Comparison of ENCODE assay signal across 24 cellular contexts in the genomic region with DNA sequence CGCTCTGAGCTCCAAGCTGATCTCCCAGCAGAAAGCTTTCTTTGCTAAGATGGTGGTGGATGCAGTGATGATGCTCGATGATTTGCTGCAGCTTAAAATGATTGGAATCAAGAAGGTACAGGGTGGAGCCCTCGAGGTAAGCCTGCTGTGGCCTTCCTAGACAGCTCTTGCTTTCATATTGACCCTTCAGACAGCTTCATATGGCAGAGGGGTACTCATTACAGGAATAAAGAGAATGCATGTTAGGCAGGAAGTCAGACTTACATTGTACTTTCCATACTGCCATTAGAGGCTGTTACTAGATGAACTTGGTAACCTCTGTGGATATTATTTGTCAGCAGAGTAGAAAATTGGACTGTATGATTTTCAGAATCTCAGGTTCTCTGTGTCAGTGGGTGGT. TPM values are rescaled to one million over a fixed set of nuclear protein-coding genes. Genes with fewer than 3 reads are reported as not detected.
DNase-seq lines count a peak whose midpoint lies in the region; ATAC-seq, FAIRE-seq and TF ChIP-seq lines count a peak whose summit lies in the region.
"Had no signal": no experiment of that assay in that cellular context is flagged by ENCODE, and none has a peak within 500 bp of the region (broad histone marks: within the 10 kb centered on the region; RNA-seq: fewer than 3 reads in every experiment).

No MANE protein-coding gene starts in this region.

- TF ChIP-seq CTCF in HepG2 (CRISPR knock-in tag; IDR thresholded peaks at IDR 0.05): no peak

- H3K4me3 ChIP-seq in HUES6 (ENCODE audit: low read depth, low read length) (no peak overlapping the region), HepG2 (replicated peaks in 1 of 3; ENCODE audit: insufficient read depth in 1 of 3, low read depth in 2 of 3, low read length in 3 of 3) (no peak overlapping the region)
- H3K4me3 ChIP-seq: dorsolateral prefrontal cortex, esophagus squamous epithelium, heart left ventricle, right atrium auricular region, tibial artery had no signal

- TF ChIP-seq RAD21 in HepG2 (CRISPR knock-in tag; IDR thresholded peaks at IDR 0.05): no peak

- no peak for TF ChIP-seq POLR2A in HepG2 (IDR thresholded peaks at IDR 0.05; ENCODE audit: insufficient read depth in 1 of 2, low read depth in 2 of 2, low read length in 2 of 2)

- CTCF ChIA-PET in activated naive CD4-positive, alpha-beta T cell treated with anti-CD3 and anti-CD28 coated beads for 36 hours (lab: Charles Lee): interaction anchor here (1.3 to 1.9 kb wide), 5 partner anchors 10 to 46 kb away, joined by 3 to 10 read pairs (median 5); no protein-coding TSS in a partner anchor
- CTCF ChIA-PET in activated CD8-positive, alpha-beta T cell treated with anti-CD3 and anti-CD28 coated beads, Interleukin-2, amount 10 ng/mL, durations not matched to agents 7 days and 5 days (lab: Charles Lee): interaction anchor here (0.7 to 2.6 kb wide), 6 partner anchors 10 to 67 kb away, joined by 3 to 10 read pairs (median 4); a partner anchor contains a TSS
- CTCF ChIA-PET in HepG2 (lab: Yijun Ruan, JAX; ENCODE audit: low intra/inter-chr PET ratio, low total read pairs): no interaction called here

- no peak overlapping the region for H3K4me2 ChIP-seq in HepG2 (ENCODE audit: low read depth, low read length)

- H3K79me2 ChIP-seq in HepG2 (ENCODE audit: insufficient read depth, low read length): peaks cover 24% of the 10 kb centered on the region

- H3K9ac ChIP-seq in HUES6 (ENCODE audit: low read length) (peak overlapping the region; percentile 52), HepG2 (ENCODE audit: insufficient read depth, low read depth, low read length) (no peak overlapping the region)

- H3K9me3 Mint-ChIP-seq in activated naive CD4-positive, alpha-beta T cell treated with anti-CD3 and anti-CD28 coated beads for 36 hours: no peaks in the 10 kb centered on the region
- H3K9me3 Mint-ChIP-seq in activated CD8-positive, alpha-beta T cell treated with anti-CD3 and anti-CD28 coated beads, Interleukin-2, amount 10 ng/mL, durations not matched to agents 7 days and 5 days (ENCODE audit: insufficient read depth): no peaks in the 10 kb centered on the region
- H3K9me3 Mint-ChIP-seq: activated naive CD8-positive, alpha-beta T cell treated with anti-CD3 and anti-CD28 coated beads, Interleukin-2, amount 10 ng/mL, durations not matched to agents 7 days and 5 days; CD8-positive, alpha-beta memory T cell had no signal

- H3K36me3 ChIP-seq in HUES6 (ENCODE audit: control insufficient read depth, insufficient read depth, low read length) (peaks cover 95% of the 10 kb centered on the region), HepG2 (replicated peaks in 1 of 2; ENCODE audit: control insufficient read depth in 1 of 2, insufficient read depth in 2 of 2, low read length in 2 of 2) (peaks cover 60 to 97% of the 10 kb centered on the region in 2 experiments)

- peaks cover 7% of the 10 kb centered on the region; the same call in 1 of the 2 replicates for H4K20me1 ChIP-seq in HepG2 (ENCODE audit: insufficient read depth, low read length)

- no peaks in the 10 kb centered on the region for H3K27me3 Mint-ChIP-seq in activated naive CD4-positive, alpha-beta T cell treated with anti-CD3 and anti-CD28 coated beads for 36 hours (ENCODE audit: low read depth)
- H3K27me3 Mint-ChIP-seq in activated CD8-positive, alpha-beta T cell treated with anti-CD3 and anti-CD28 coated beads, Interleukin-2, amount 10 ng/mL, durations not matched to agents 7 days and 5 days (ENCODE audit: low read depth): no peaks in the 10 kb centered on the region
- H3K27me3 Mint-ChIP-seq: activated naive CD8-positive, alpha-beta T cell treated with anti-CD3 and anti-CD28 coated beads, Interleukin-2, amount 10 ng/mL, durations not matched to agents 7 days and 5 days; CD8-positive, alpha-beta memory T cell had no signal

- in situ Hi-C loops in HepG2 (cut with HindIII; ENCODE audit: extremely low pct_ligation_motif_present, low pct_unique_long_range_greater_than_20kb): no loop called here

- POLR2A ChIA-PET in activated CD8-positive, alpha-beta T cell treated with anti-CD3 and anti-CD28 coated beads, Interleukin-2, amount 10 ng/mL, durations not matched to agents 7 days and 5 days (lab: Charles Lee): interaction anchor here (0.6 to 1.6 kb wide), 2 partner anchors 10 to 151 kb away, joined by 3 to 11 read pairs; a partner anchor contains a TSS
- POLR2A ChIA-PET in HepG2 (lab: Yijun Ruan, JAX): interaction anchor here (1.0 to 3.8 kb wide), 3 partner anchors 9 to 31 kb away, joined by 3 to 22 read pairs (median 5); a partner anchor contains a TSS

- WGBS in HepG2 (ENCODE audit: low lambda C conversion rate): 92% methylated on average over 3 of the region's 3 CpGs

- no peak for FAIRE-seq in HepG2 (lab: Jason Lieb, UNC)
- FAIRE-seq: GM18507 had no signal

- H3K9me3 ChIP-seq in HUES6 (ENCODE audit: control insufficient read depth, insufficient read depth, low read depth, low read length) (no peaks in the 10 kb centered on the region), HepG2 (ENCODE audit: low read length) (no peaks in the 10 kb centered on the region)
- H3K9me3 ChIP-seq: esophagus squamous epithelium, heart left ventricle, right atrium auricular region, tibial artery had no signal

- peaks cover 48% of the 10 kb centered on the region for H3K36me3 Mint-ChIP-seq in activated naive CD4-positive, alpha-beta T cell treated with anti-CD3 and anti-CD28 coated beads for 36 hours (ENCODE audit: low read depth)
- H3K36me3 Mint-ChIP-seq in activated CD8-positive, alpha-beta T cell treated with anti-CD3 and anti-CD28 coated beads, Interleukin-2, amount 10 ng/mL, durations not matched to agents 7 days and 5 days (ENCODE audit: low read depth): peaks cover 70% of the 10 kb centered on the region

- H3K27me3 ChIP-seq in HUES6 (ENCODE audit: control insufficient read depth, insufficient read depth, low read length) (no peaks in the 10 kb centered on the region), HepG2 (ENCODE audit: control insufficient read depth in 1 of 2, insufficient read depth in 2 of 2, low read length in 2 of 2) (no peaks in the 10 kb centered on the region)
- H3K27me3 ChIP-seq: dorsolateral prefrontal cortex, esophagus squamous epithelium, foreskin keratinocyte, heart left ventricle, right atrium auricular region, tibial artery had no signal

- peak; percentile 39 for ATAC-seq in activated CD8-positive, alpha-beta T cell treated with anti-CD3 and anti-CD28 coated beads, Interleukin-2, amount 10 ng/mL, durations not matched to agents 7 days and 5 days
- ATAC-seq in HepG2: no peak

- no peak overlapping the region for H2AFZ ChIP-seq in HepG2 (ENCODE audit: low read length)

- no peaks in the 10 kb centered on the region for H3K4me1 ChIP-seq in HUES6 (ENCODE audit: control insufficient read depth, insufficient read depth, low read length)
- peaks cover 28% of the 10 kb centered on the region for H3K4me1 ChIP-seq in HepG2 (ENCODE audit: insufficient read depth, low read length)

- H3K4me3 Mint-ChIP-seq in activated naive CD4-positive, alpha-beta T cell treated with anti-CD3 and anti-CD28 coated beads for 36 hours: no peak overlapping the region
- no peak overlapping the region for H3K4me3 Mint-ChIP-seq in activated CD8-positive, alpha-beta T cell treated with anti-CD3 and anti-CD28 coated beads, Interleukin-2, amount 10 ng/mL, durations not matched to agents 7 days and 5 days
- H3K4me3 Mint-ChIP-seq: activated naive CD8-positive, alpha-beta T cell treated with anti-CD3 and anti-CD28 coated beads, Interleukin-2, amount 10 ng/mL, durations not matched to agents 7 days and 5 days; CD8-positive, alpha-beta memory T cell had no signal

- BruUV-seq in HepG2 (replicated peaks; lab: Mats Ljungman, UMichigan): no TSS peak

- H3K27ac ChIP-seq in HUES6 (ENCODE audit: low read depth, low read length): no peak overlapping the region
- no peak overlapping the region for H3K27ac ChIP-seq in substantia nigra (ENCODE audit: low read depth, low read length, poor library complexity, severe bottlenecking)
- H3K27ac ChIP-seq in HepG2 (ENCODE audit: extremely low read length, insufficient read depth, low read length): no peak overlapping the region
- H3K27ac ChIP-seq: esophagus squamous epithelium, foreskin keratinocyte, heart left ventricle, HL-60, right atrium auricular region, tibial artery had no signal

- no peak for DNase-seq in activated naive CD4-positive, alpha-beta T cell treated with anti-CD3 and anti-CD28 coated beads for 36 hours
- no peak for DNase-seq in activated naive CD4-positive, alpha-beta T cell (lab: John Stamatoyannopoulos, UW)
- DNase-seq in activated CD8-positive, alpha-beta T cell treated with anti-CD3 and anti-CD28 coated beads, Interleukin-2, amount 10 ng/mL, durations not matched to agents 7 days and 5 days: no peak
- DNase-seq in posterior vena cava (ENCODE audit: low spot score): peak; percentile 14
- no peak for DNase-seq in substantia nigra (lab: John Stamatoyannopoulos, UW)
- DNase-seq in occipital lobe (lab: John Stamatoyannopoulos, UW): no peak
- no peak for DNase-seq in HepG2 (ENCODE audit: low spot score)
- DNase-seq: activated CD4-positive, CD25-positive, alpha-beta regulatory T cell treated with anti-CD3 and anti-CD28 coated beads, Interleukin-2, amount 50 U/mL, for 72 hours; activated naive CD8-positive, alpha-beta T cell treated with anti-CD3 and anti-CD28 coated beads, Interleukin-2, amount 10 ng/mL, durations not matched to agents 7 days and 5 days; CD8-positive, alpha-beta memory T cell; esophagus squamous epithelium; left ventricle myocardium superior; NK-92 treated with Interleukin-12 subunit alpha and Interleukin-12 subunit beta, amount 100 ng/mL, for 24 hours; stimulated activated CD4-positive, alpha-beta T cell treated with anti-CD3 and anti-CD28 coated beads, Interleukin-1b, Interleukin-23, amount 100 ng/mL, for 48 hours; tibial artery had no signal

- intact Hi-C loops in activated naive CD4-positive, alpha-beta T cell treated with anti-CD3 and anti-CD28 coated beads for 36 hours (cut with micrococcal nuclease): no loop called here
- intact Hi-C loops in posterior vena cava (cut with DNase I): no loop called here
- intact Hi-C loops in HepG2 (cut with micrococcal nuclease; ENCODE audit: unreplicated experiment): no loop called here

- H3K27ac Mint-ChIP-seq in activated naive CD4-positive, alpha-beta T cell treated with anti-CD3 and anti-CD28 coated beads for 36 hours: peak overlapping the region; percentile 71
- H3K27ac Mint-ChIP-seq in activated CD8-positive, alpha-beta T cell treated with anti-CD3 and anti-CD28 coated beads, Interleukin-2, amount 10 ng/mL, durations not matched to agents 7 days and 5 days: peak overlapping the region; percentile 46
- H3K27ac Mint-ChIP-seq: activated naive CD8-positive, alpha-beta T cell treated with anti-CD3 and anti-CD28 coated beads, Interleukin-2, amount 10 ng/mL, durations not matched to agents 7 days and 5 days had no signal

- TF ChIP-seq EP300 in HepG2 (IDR thresholded peaks at IDR 0.05; ENCODE audit: low read depth in 2 of 2, low read length in 2 of 2): no peak
- TF ChIP-seq EP300 in HepG2 (CRISPR knock-in tag; IDR thresholded peaks at IDR 0.05; ENCODE audit: borderline replicate concordance): no peak

- peaks cover 26% of the 10 kb centered on the region for H3K4me1 Mint-ChIP-seq in activated naive CD4-positive, alpha-beta T cell treated with anti-CD3 and anti-CD28 coated beads for 36 hours (ENCODE audit: low read depth)
- H3K4me1 Mint-ChIP-seq in activated CD8-positive, alpha-beta T cell treated with anti-CD3 and anti-CD28 coated beads, Interleukin-2, amount 10 ng/mL, durations not matched to agents 7 days and 5 days (ENCODE audit: low read depth): peaks cover 10% of the 10 kb centered on the region

RNA-seq across cellular contexts. Expression of a gene that starts 10.5 kb away (rescaled TPM):
- total RNA-seq in activated naive CD4-positive, alpha-beta T cell treated with anti-CD3 and anti-CD28 coated beads for 36 hours: 100 to 1,000 TPM; 654 to 705 TPM
- total RNA-seq in activated CD8-positive, alpha-beta T cell treated with anti-CD3 and anti-CD28 coated beads, Interleukin-2, amount 10 ng/mL, durations not matched to agents 7 days and 5 days: 100 to 1,000 TPM; 347 to 362 TPM
- 100 to 1,000 TPM; 190 to 234 TPM for total RNA-seq in posterior vena cava
- total RNA-seq in occipital lobe: 164 TPM
- total RNA-seq in HepG2 (2016; rRNA removed; fragmentation: Illumina TruSeq; extraction: Trizol): 517 and 689 TPM in 2 replicates
- 83.8 and 91.7 TPM in 2 replicates for total RNA-seq in HepG2 (2016; cell fraction: cytosol; rRNA removed; fragmentation: Illumina TruSeq; extraction: Trizol; ENCODE audit: low read depth)
- 525 and 715 TPM in 2 replicates for total RNA-seq in HepG2 (2016; cell fraction: insoluble cytoplasmic fraction; rRNA removed; fragmentation: Illumina TruSeq; extraction: Trizol)
- total RNA-seq in HepG2 (2016; cell fraction: membrane; rRNA removed; fragmentation: Illumina TruSeq; extraction: Trizol): 114 and 115 TPM in 2 replicates
- 196 and 212 TPM in 2 replicates for total RNA-seq in HepG2 (2016; cell fraction: nucleus; rRNA removed; fragmentation: Illumina TruSeq; extraction: Trizol)
- 326 and 347 TPM in 2 replicates for polyA plus RNA-seq in HepG2 (2011; rRNA removed)
- 421 and 439 TPM in 2 replicates for polyA plus RNA-seq in HepG2 (2011; cell fraction: cytosol; rRNA removed)
- 113 and 132 TPM in 2 replicates for polyA plus RNA-seq in HepG2 (2011; cell fraction: nucleus; rRNA removed)
- polyA plus RNA-seq in HepG2 (2012): 497 and 591 TPM in 2 replicates
- polyA plus RNA-seq in HepG2 (2016; cell fraction: cytosol; fragmentation: Illumina TruSeq; extraction: Trizol; ENCODE audit: low read depth): 60.5 and 62.9 TPM in 2 replicates
- polyA plus RNA-seq in HepG2 (2016; cell fraction: insoluble cytoplasmic fraction; fragmentation: Illumina TruSeq; extraction: Trizol; ENCODE audit: low read depth): 605 and 611 TPM in 2 replicates
- 71.6 and 78.2 TPM in 2 replicates for polyA plus RNA-seq in HepG2 (2016; cell fraction: membrane; fragmentation: Illumina TruSeq; extraction: Trizol; ENCODE audit: low read depth)
- polyA plus RNA-seq in HepG2 (2016; cell fraction: nucleus; fragmentation: Illumina TruSeq; extraction: Trizol; ENCODE audit: insufficient read depth, low read depth): 207 and 227 TPM in 2 replicates
- polyA minus RNA-seq in HepG2 (2011; rRNA and poly(A)+ RNA removed; ENCODE audit: low replicate concordance): 594 and 852 TPM in 2 replicates
- polyA minus RNA-seq in HepG2 (2011; cell fraction: cytosol; rRNA and poly(A)+ RNA removed): 197 and 217 TPM in 2 replicates
- polyA minus RNA-seq in HepG2 (2011; cell fraction: nucleus; rRNA and poly(A)+ RNA removed): 138 and 184 TPM in 2 replicates

RNA-seq across cellular contexts. Expression of a gene that starts 11.5 kb away (rescaled TPM):
- total RNA-seq in activated naive CD4-positive, alpha-beta T cell treated with anti-CD3 and anti-CD28 coated beads for 36 hours: 10 to 100 TPM; 10.1 to 10.2 TPM
- 10 to 100 TPM; 19.0 to 19.1 TPM for total RNA-seq in activated CD8-positive, alpha-beta T cell treated with anti-CD3 and anti-CD28 coated beads, Interleukin-2, amount 10 ng/mL, durations not matched to agents 7 days and 5 days
- total RNA-seq in posterior vena cava (10 to 100 TPM; 16.8 to 23.5 TPM), occipital lobe (5.9 TPM), HepG2 (2016; rRNA removed; fragmentation: Illumina TruSeq; extraction: Trizol) (30.0 and 37.2 TPM in 2 replicates)
- 141 and 145 TPM in 2 replicates for total RNA-seq in HepG2 (2016; cell fraction: cytosol; rRNA removed; fragmentation: Illumina TruSeq; extraction: Trizol; ENCODE audit: low read depth)
- 25.4 and 37.6 TPM in 2 replicates for total RNA-seq in HepG2 (2016; cell fraction: insoluble cytoplasmic fraction; rRNA removed; fragmentation: Illumina TruSeq; extraction: Trizol)
- total RNA-seq in HepG2 (2016; cell fraction: membrane; rRNA removed; fragmentation: Illumina TruSeq; extraction: Trizol): 112 and 121 TPM in 2 replicates
- 16.8 TPM in 2 replicates for total RNA-seq in HepG2 (2016; cell fraction: nucleus; rRNA removed; fragmentation: Illumina TruSeq; extraction: Trizol)
- 11.6 and 12.1 TPM in 2 replicates for polyA plus RNA-seq in HepG2 (2011; rRNA removed)
- polyA plus RNA-seq in HepG2 (2011; cell fraction: cytosol; rRNA removed): 10.0 and 15.9 TPM in 2 replicates
- 4.1 and 7.0 TPM in 2 replicates for polyA plus RNA-seq in HepG2 (2011; cell fraction: nucleus; rRNA removed)
- polyA plus RNA-seq in HepG2 (2012): 5.7 and 8.8 TPM in 2 replicates
- polyA plus RNA-seq in HepG2 (2016; cell fraction: cytosol; fragmentation: Illumina TruSeq; extraction: Trizol; ENCODE audit: low read depth): 152 and 157 TPM in 2 replicates
- polyA plus RNA-seq in HepG2 (2016; cell fraction: insoluble cytoplasmic fraction; fragmentation: Illumina TruSeq; extraction: Trizol; ENCODE audit: low read depth): 23.1 and 23.9 TPM in 2 replicates
- polyA plus RNA-seq in HepG2 (2016; cell fraction: membrane; fragmentation: Illumina TruSeq; extraction: Trizol; ENCODE audit: low read depth): 103 and 106 TPM in 2 replicates
- 23.7 and 26.7 TPM in 2 replicates for polyA plus RNA-seq in HepG2 (2016; cell fraction: nucleus; fragmentation: Illumina TruSeq; extraction: Trizol; ENCODE audit: insufficient read depth, low read depth)
- polyA minus RNA-seq in HepG2 (2011; rRNA and poly(A)+ RNA removed; ENCODE audit: low replicate concordance): 19.5 and 55.8 TPM in 2 replicates
- polyA minus RNA-seq in HepG2 (2011; cell fraction: cytosol; rRNA and poly(A)+ RNA removed): 2.7 and 5.5 TPM in 2 replicates
- polyA minus RNA-seq in HepG2 (2011; cell fraction: nucleus; rRNA and poly(A)+ RNA removed): 2.2 and 3.3 TPM in 2 replicates

RNA-seq across cellular contexts. Expression of a gene that starts 30.5 kb away (rescaled TPM):
- 10 to 100 TPM; 37.4 to 39.0 TPM for total RNA-seq in activated naive CD4-positive, alpha-beta T cell treated with anti-CD3 and anti-CD28 coated beads for 36 hours
- total RNA-seq in activated CD8-positive, alpha-beta T cell treated with anti-CD3 and anti-CD28 coated beads, Interleukin-2, amount 10 ng/mL, durations not matched to agents 7 days and 5 days: 10 to 100 TPM; 16.6 to 21.3 TPM
- 10 to 100 TPM; 17.1 to 20.8 TPM for total RNA-seq in posterior vena cava
- 20.0 TPM for total RNA-seq in occipital lobe
- total RNA-seq in HepG2 (2016; rRNA removed; fragmentation: Illumina TruSeq; extraction: Trizol): 70.4 and 70.6 TPM in 2 replicates
- total RNA-seq in HepG2 (2016; cell fraction: cytosol; rRNA removed; fragmentation: Illumina TruSeq; extraction: Trizol; ENCODE audit: low read depth): 9.8 and 10.0 TPM in 2 replicates
- 60.2 and 71.8 TPM in 2 replicates for total RNA-seq in HepG2 (2016; cell fraction: insoluble cytoplasmic fraction; rRNA removed; fragmentation: Illumina TruSeq; extraction: Trizol)
- 27.7 and 31.2 TPM in 2 replicates for total RNA-seq in HepG2 (2016; cell fraction: membrane; rRNA removed; fragmentation: Illumina TruSeq; extraction: Trizol)
- 60.7 and 66.5 TPM in 2 replicates for total RNA-seq in HepG2 (2016; cell fraction: nucleus; rRNA removed; fragmentation: Illumina TruSeq; extraction: Trizol)
- 55.8 and 62.2 TPM in 2 replicates for polyA plus RNA-seq in HepG2 (2011; rRNA removed)
- 42.9 and 47.4 TPM in 2 replicates for polyA plus RNA-seq in HepG2 (2011; cell fraction: cytosol; rRNA removed)
- 96.0 and 102 TPM in 2 replicates for polyA plus RNA-seq in HepG2 (2011; cell fraction: nucleus; rRNA removed)
- 48.5 and 51.9 TPM in 2 replicates for polyA plus RNA-seq in HepG2 (2012)
- 8.0 TPM in 2 replicates for polyA plus RNA-seq in HepG2 (2016; cell fraction: cytosol; fragmentation: Illumina TruSeq; extraction: Trizol; ENCODE audit: low read depth)
- 52.6 and 65.1 TPM in 2 replicates for polyA plus RNA-seq in HepG2 (2016; cell fraction: insoluble cytoplasmic fraction; fragmentation: Illumina TruSeq; extraction: Trizol; ENCODE audit: low read depth)
- 20.7 and 22.3 TPM in 2 replicates for polyA plus RNA-seq in HepG2 (2016; cell fraction: membrane; fragmentation: Illumina TruSeq; extraction: Trizol; ENCODE audit: low read depth)
- polyA plus RNA-seq in HepG2 (2016; cell fraction: nucleus; fragmentation: Illumina TruSeq; extraction: Trizol; ENCODE audit: insufficient read depth, low read depth): 82.3 and 84.7 TPM in 2 replicates
- 57.7 and 119 TPM in 2 replicates for polyA minus RNA-seq in HepG2 (2011; rRNA and poly(A)+ RNA removed; ENCODE audit: low replicate concordance)
- 18.6 and 21.6 TPM in 2 replicates for polyA minus RNA-seq in HepG2 (2011; cell fraction: cytosol; rRNA and poly(A)+ RNA removed)
- 78.0 and 87.9 TPM in 2 replicates for polyA minus RNA-seq in HepG2 (2011; cell fraction: nucleus; rRNA and poly(A)+ RNA removed)

RNA-seq across cellular contexts. Expression of a gene that starts 39.7 kb away (rescaled TPM):
- total RNA-seq in activated naive CD4-positive, alpha-beta T cell treated with anti-CD3 and anti-CD28 coated beads for 36 hours: 10 to 100 TPM; 11.0 to 11.8 TPM
- total RNA-seq in activated CD8-positive, alpha-beta T cell treated with anti-CD3 and anti-CD28 coated beads, Interleukin-2, amount 10 ng/mL, durations not matched to agents 7 days and 5 days: 10 to 100 TPM; 32.0 to 32.3 TPM
- total RNA-seq in posterior vena cava (1 to 10 TPM; 1.4 to 1.8 TPM), occipital lobe (27.0 TPM), HepG2 (2016; rRNA removed; fragmentation: Illumina TruSeq; extraction: Trizol) (3.0 and 4.2 TPM in 2 replicates)
- 1.2 TPM in 2 replicates for total RNA-seq in HepG2 (2016; cell fraction: cytosol; rRNA removed; fragmentation: Illumina TruSeq; extraction: Trizol; ENCODE audit: low read depth)
- total RNA-seq in HepG2 (2016; cell fraction: insoluble cytoplasmic fraction; rRNA removed; fragmentation: Illumina TruSeq; extraction: Trizol): 2.7 and 3.8 TPM in 2 replicates
- total RNA-seq in HepG2 (2016; cell fraction: membrane; rRNA removed; fragmentation: Illumina TruSeq; extraction: Trizol): 2.4 and 2.5 TPM in 2 replicates
- 6.0 and 6.4 TPM in 2 replicates for total RNA-seq in HepG2 (2016; cell fraction: nucleus; rRNA removed; fragmentation: Illumina TruSeq; extraction: Trizol)
- polyA plus RNA-seq in HepG2 (2011; rRNA removed): 10.3 and 11.1 TPM in 2 replicates
- 5.7 and 7.4 TPM in 2 replicates for polyA plus RNA-seq in HepG2 (2011; cell fraction: cytosol; rRNA removed)
- 32.6 and 44.1 TPM in 2 replicates for polyA plus RNA-seq in HepG2 (2011; cell fraction: nucleus; rRNA removed)
- polyA plus RNA-seq in HepG2 (2012): 8.1 and 9.8 TPM in 2 replicates
- 1.0 and 1.1 TPM in 2 replicates for polyA plus RNA-seq in HepG2 (2016; cell fraction: cytosol; fragmentation: Illumina TruSeq; extraction: Trizol; ENCODE audit: low read depth)
- polyA plus RNA-seq in HepG2 (2016; cell fraction: insoluble cytoplasmic fraction; fragmentation: Illumina TruSeq; extraction: Trizol; ENCODE audit: low read depth): 3.1 and 4.1 TPM in 2 replicates
- 1.6 and 2.0 TPM in 2 replicates for polyA plus RNA-seq in HepG2 (2016; cell fraction: membrane; fragmentation: Illumina TruSeq; extraction: Trizol; ENCODE audit: low read depth)
- 20.4 and 21.9 TPM in 2 replicates for polyA plus RNA-seq in HepG2 (2016; cell fraction: nucleus; fragmentation: Illumina TruSeq; extraction: Trizol; ENCODE audit: insufficient read depth, low read depth)
- 12.4 and 15.2 TPM in 2 replicates for polyA minus RNA-seq in HepG2 (2011; rRNA and poly(A)+ RNA removed; ENCODE audit: low replicate concordance)
- polyA minus RNA-seq in HepG2 (2011; cell fraction: cytosol; rRNA and poly(A)+ RNA removed): 5.4 and 6.2 TPM in 2 replicates
- polyA minus RNA-seq in HepG2 (2011; cell fraction: nucleus; rRNA and poly(A)+ RNA removed): 14.7 and 16.5 TPM in 2 replicates

RNA-seq across cellular contexts. Expression of a gene that starts 42.2 kb away (rescaled TPM):
- total RNA-seq in activated naive CD4-positive, alpha-beta T cell treated with anti-CD3 and anti-CD28 coated beads for 36 hours: not detected
- total RNA-seq in activated CD8-positive, alpha-beta T cell treated with anti-CD3 and anti-CD28 coated beads, Interleukin-2, amount 10 ng/mL, durations not matched to agents 7 days and 5 days: not detected
- total RNA-seq in posterior vena cava (not detected), occipital lobe (not detected), HepG2 (2016; rRNA removed; fragmentation: Illumina TruSeq; extraction: Trizol) (not detected in 2 replicates)
- not detected in 2 replicates for total RNA-seq in HepG2 (2016; cell fraction: cytosol; rRNA removed; fragmentation: Illumina TruSeq; extraction: Trizol; ENCODE audit: low read depth)
- not detected in 2 replicates for total RNA-seq in HepG2 (2016; cell fraction: insoluble cytoplasmic fraction; rRNA removed; fragmentation: Illumina TruSeq; extraction: Trizol)
- total RNA-seq in HepG2 (2016; cell fraction: membrane; rRNA removed; fragmentation: Illumina TruSeq; extraction: Trizol): not detected in 2 replicates
- total RNA-seq in HepG2 (2016; cell fraction: nucleus; rRNA removed; fragmentation: Illumina TruSeq; extraction: Trizol): not detected in 2 replicates
- not detected in 2 replicates for polyA plus RNA-seq in HepG2 (2011; rRNA removed)
- not detected in 2 replicates for polyA plus RNA-seq in HepG2 (2011; cell fraction: cytosol; rRNA removed)
- polyA plus RNA-seq in HepG2 (2011; cell fraction: nucleus; rRNA removed): not detected in 2 replicates
- not detected in 2 replicates for polyA plus RNA-seq in HepG2 (2012)
- not detected in 2 replicates for polyA plus RNA-seq in HepG2 (2016; cell fraction: cytosol; fragmentation: Illumina TruSeq; extraction: Trizol; ENCODE audit: low read depth)
- polyA plus RNA-seq in HepG2 (2016; cell fraction: insoluble cytoplasmic fraction; fragmentation: Illumina TruSeq; extraction: Trizol; ENCODE audit: low read depth): not detected in 2 replicates
- polyA plus RNA-seq in HepG2 (2016; cell fraction: membrane; fragmentation: Illumina TruSeq; extraction: Trizol; ENCODE audit: low read depth): not detected in 2 replicates
- not detected in 2 replicates for polyA plus RNA-seq in HepG2 (2016; cell fraction: nucleus; fragmentation: Illumina TruSeq; extraction: Trizol; ENCODE audit: insufficient read depth, low read depth)
- polyA minus RNA-seq in HepG2 (2011; rRNA and poly(A)+ RNA removed; ENCODE audit: low replicate concordance): not detected in 2 replicates
- polyA minus RNA-seq in HepG2 (2011; cell fraction: cytosol; rRNA and poly(A)+ RNA removed): not detected in 2 replicates
- polyA minus RNA-seq in HepG2 (2011; cell fraction: nucleus; rRNA and poly(A)+ RNA removed): not detected in 2 replicates
- total RNA-seq: activated naive CD8-positive, alpha-beta T cell treated with anti-CD3 and anti-CD28 coated beads, Interleukin-2, amount 10 ng/mL, durations not matched to agents 7 days and 5 days; CD8-positive, alpha-beta memory T cell; esophagus squamous epithelium; foreskin keratinocyte; heart left ventricle; left ventricle myocardium superior; right atrium auricular region; Right ventricle myocardium inferior had no signal
- polyA plus RNA-seq: CD8-positive, alpha-beta memory T cell; foreskin keratinocyte; heart left ventricle; keratinocyte had no signal
